9 cellular contexts compared by ENCODE assay signal in genomic region chr15:39429898-39430357, GRCh38.
DNase-seq lines count a peak whose midpoint lies in the region; ATAC-seq and TF ChIP-seq lines count a peak whose summit lies in the region.
"Had no signal": no experiment of that assay in that cellular context is flagged by ENCODE, and none has a peak within 500 bp of the region (broad histone marks: within the 10 kb centered on the region; RNA-seq: fewer than 3 reads in every experiment).

No MANE protein-coding gene starts in this region.

- H3K27me3 ChIP-seq in heart left ventricle (no peaks in the 10 kb centered on the region), thymus (ENCODE audit: control insufficient read depth, insufficient read depth) (no peaks in the 10 kb centered on the region)

- TF ChIP-seq CTCF in heart left ventricle (IDR thresholded peaks at IDR 0.05): no peak
- TF ChIP-seq CTCF in epithelial cell of proximal tubule (conservative IDR thresholded peaks at IDR 0.05; ENCODE audit: low read depth, low read length): no peak

- peaks cover 0 to 83% (median 37%) of the 10 kb centered on the region in 12 donors for H3K4me1 ChIP-seq in heart left ventricle
- peaks cover 40% of the 10 kb centered on the region for H3K4me1 ChIP-seq in thymus (ENCODE audit: control insufficient read depth, insufficient read depth, low read length)

- ATAC-seq in heart left ventricle (no peak), left ventricle myocardium superior (no peak), HG02981 (IDR thresholded peaks at IDR 0.05; ENCODE audit: unreplicated experiment) (no peak)

- 34 to 56% (median 38%) methylated on average over 3 of the region's 3 CpGs for WGBS in heart left ventricle, 4 donors
- 10% methylated on average over 3 of the region's 3 CpGs for WGBS in thymus

- DNase-seq in heart left ventricle: no peak
- no peak for DNase-seq in left ventricle myocardium superior
- peak; percentile 72 for DNase-seq in HT-29 (ENCODE audit: low spot score)
- peak; percentile 7 for DNase-seq in epithelial cell of proximal tubule (ENCODE audit: low read depth)
- DNase-seq in NCI-H748 treated with DMSO at 0.1 percent for 48 hours (lab: John Stamatoyannopoulos, UW): no peak
- no peak for DNase-seq in hippocampal formation (lab: John Stamatoyannopoulos, UW)
- DNase-seq: RPMI8226 had no signal

- intact Hi-C loops in heart left ventricle (cut with DNase I) (loop anchor here in 4 of 10 donors (2.0 to 10.0 kb wide), 5 partner anchors 55 to 255 kb away; partner anchors contain the start of gene THBS1 (in 1 of the 4)), left ventricle myocardium superior (cut with micrococcal nuclease) (no loop called here)

- H3K4me3 ChIP-seq in heart left ventricle: no peak overlapping the region
- no peak overlapping the region for H3K4me3 ChIP-seq in epithelial cell of proximal tubule (ENCODE audit: low read depth, low read length)
- no peak overlapping the region for H3K4me3 ChIP-seq in thymus (ENCODE audit: low read length)

- peak overlapping the region in 7 of 12 donors; percentile 27 to 70 (median 34) for H3K27ac ChIP-seq in heart left ventricle
- peak overlapping the region; percentile 46 for H3K27ac ChIP-seq in thymus (ENCODE audit: low read depth)

- TF ChIP-seq POLR2A in heart left ventricle (IDR thresholded peaks at IDR 0.05): no peak

- no peaks in the 10 kb centered on the region for H3K9me3 ChIP-seq in heart left ventricle
- no peaks in the 10 kb centered on the region for H3K9me3 ChIP-seq in thymus (ENCODE audit: control insufficient read depth)

- H3K36me3 ChIP-seq in heart left ventricle (no peaks in the 10 kb centered on the region), thymus (ENCODE audit: control insufficient read depth, insufficient read depth) (no peaks in the 10 kb centered on the region)

Comparison
In these comparisons a context has a peak if more than half of its experiments do, and no peak if none do; other contexts are left out.
1. DNase-seq: peak in HT-29 (single experiment) and epithelial cell of proximal tubule (single experiment); none in heart left ventricle (0 of 5), left ventricle myocardium superior (single experiment), NCI-H748 treated with DMSO at 0.1 percent for 48 hours (single experiment) and hippocampal formation (0 of 2).